ENCODE assay signal across 14 cellular contexts in genomic region chr2:20671736-20672080, GRCh38.
"Had no signal": no experiment of that assay in that cellular context is flagged by ENCODE, and none has a peak within 500 bp of the region (broad histone marks: within the 10 kb centered on the region; RNA-seq: fewer than 3 reads in every experiment).

No MANE protein-coding gene starts in this region.

- H3K36me3 Mint-ChIP-seq: natural killer cell treated with Interleukin-12 subunit alpha and Interleukin-12 subunit beta and Interleukin-15 and Interleukin-18, amount 100 ng/mL, for 72 hours had no signal

- DNase-seq: activated CD4-positive, alpha-beta T cell treated with anti-CD3 and anti-CD28 coated beads for 1 hour; activated CD4-positive, alpha-beta T cell treated with anti-CD3 and anti-CD28 coated beads, Interleukin-2, amount 50 U/mL, for 48 hours; activated effector memory CD4-positive, alpha-beta T cell treated with Interleukin-2 at 50 U/mL for 16 hours; esophagus squamous epithelium; hypothalamus; left ventricle myocardium superior; mesenchymal stem cell; ovary; sigmoid colon; stimulated activated CD4-positive, alpha-beta T cell treated with anti-CD3 and anti-CD28 coated beads, Interleukin-1b, Interleukin-23, amount 100 ng/mL, for 48 hours; T1000 had no signal

- FAIRE-seq: colon had no signal

- H3K4me3 Mint-ChIP-seq: natural killer cell treated with Interleukin-12 subunit alpha and Interleukin-12 subunit beta and Interleukin-15 and Interleukin-18, amount 100 ng/mL, for 72 hours had no signal

- H3K27ac Mint-ChIP-seq: activated naive CD4-positive, alpha-beta T cell treated with anti-CD3 and anti-CD28 coated beads, Interleukin-2, amount 50 U/mL, for 72 hours; natural killer cell treated with Interleukin-12 subunit alpha and Interleukin-12 subunit beta and Interleukin-15 and Interleukin-18, amount 100 ng/mL, for 72 hours had no signal

- ATAC-seq: activated naive CD4-positive, alpha-beta T cell treated with anti-CD3 and anti-CD28 coated beads, Interleukin-2, amount 50 U/mL, for 72 hours; left ventricle myocardium superior; natural killer cell treated with Interleukin-12 subunit alpha and Interleukin-12 subunit beta and Interleukin-15 and Interleukin-18, amount 100 ng/mL, for 72 hours had no signal

- H3K9me3 Mint-ChIP-seq: activated naive CD4-positive, alpha-beta T cell treated with anti-CD3 and anti-CD28 coated beads, Interleukin-2, amount 50 U/mL, for 72 hours; natural killer cell treated with Interleukin-12 subunit alpha and Interleukin-12 subunit beta and Interleukin-15 and Interleukin-18, amount 100 ng/mL, for 72 hours had no signal
